ENCODE assay signal across 2 cellular contexts in the genomic region with DNA sequence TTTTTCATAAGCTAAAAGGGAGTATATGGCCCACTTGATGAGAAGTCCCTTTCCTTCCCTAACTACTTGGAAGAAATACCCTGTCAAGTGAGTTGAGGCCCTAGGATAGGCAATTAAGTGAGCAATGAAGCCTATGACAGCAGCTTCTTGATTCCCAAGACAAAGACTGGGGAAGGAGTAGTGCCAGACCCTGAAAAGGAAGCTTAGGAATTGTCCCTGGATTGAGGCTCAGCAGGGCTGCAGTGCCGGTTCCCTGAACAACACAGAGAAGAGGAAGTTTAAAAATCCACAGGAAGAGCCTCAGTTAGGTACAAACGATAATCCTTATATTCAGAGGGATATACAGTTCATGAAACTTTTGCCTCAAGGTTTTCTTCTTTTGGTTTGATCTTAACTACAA.
TF ChIP-seq lines count a peak whose summit lies in the region.

No MANE protein-coding gene starts in this region.

TF ChIP-seq in IMR-90, 13 proteins besides CTCF, POLR2A, EP300 and RAD21 (continued from another document):
- TF ChIP-seq FOS (IDR thresholded peaks at IDR 0.05; ENCODE audit: low read depth, low read length) (no peak), RFX5 (IDR thresholded peaks at IDR 0.05; ENCODE audit: low read depth, low read length) (no peak), MAFK (IDR thresholded peaks at IDR 0.05; ENCODE audit: low read depth, low read length) (no peak), BHLHE40 (IDR thresholded peaks at IDR 0.05; ENCODE audit: low read depth, low read length) (no peak), MAZ (IDR thresholded peaks at IDR 0.05; ENCODE audit: borderline replicate concordance, low read depth, low read length) (no peak), CEBPB (IDR thresholded peaks at IDR 0.05; ENCODE audit: low read depth, low read length) (no peak), RCOR1 (IDR thresholded peaks at IDR 0.05; ENCODE audit: insufficient replicate concordance, low read length) (no peak), USF2 (IDR thresholded peaks at IDR 0.05; ENCODE audit: low read depth, low read length) (no peak), ELK1 (IDR thresholded peaks at IDR 0.05; ENCODE audit: borderline replicate concordance, low read depth, low read length) (no peak), CHD1 (IDR thresholded peaks at IDR 0.05; ENCODE audit: low read depth, low read length) (no peak), MXI1 (IDR thresholded peaks at IDR 0.05; ENCODE audit: borderline replicate concordance, low read depth, low read length) (no peak), SMC3 (IDR thresholded peaks at IDR 0.05; ENCODE audit: low read depth, low read length) (no peak)
TF ChIP-seq in IMR-90: peak in this region for 0.

TF ChIP-seq in GM12891, 5 proteins besides CTCF, POLR2A, EP300 and RAD21 (continued from another document):
- TF ChIP-seq POU2F2 (IDR thresholded peaks at IDR 0.05; ENCODE audit: low read depth, low read length) (no peak), SPI1 (IDR thresholded peaks at IDR 0.05; ENCODE audit: low read depth, low read length) (no peak), PAX5 (IDR thresholded peaks at IDR 0.05; ENCODE audit: insufficient read depth, low read length, severe bottlenecking) (no peak), TAF1 (IDR thresholded peaks at IDR 0.05; ENCODE audit: low read depth, low read length) (no peak)
